29 cellular contexts compared by ENCODE assay signal in genomic region chr7:141526115-141526514, GRCh38.
"Had no signal": no experiment of that assay in that cellular context is flagged by ENCODE, and none has a peak within 500 bp of the region (broad histone marks: within the 10 kb centered on the region; RNA-seq: fewer than 3 reads in every experiment).

No MANE protein-coding gene starts in this region.

- H3K9me3 ChIP-seq: colonic mucosa, esophagus muscularis mucosa, esophagus squamous epithelium, gastrocnemius medialis, gastroesophageal sphincter, heart left ventricle, heart right ventricle had no signal

- H3K79me2 ChIP-seq: hepatocyte had no signal

- H3K27ac ChIP-seq: colonic mucosa, coronary artery, dorsolateral prefrontal cortex, epithelial cell of prostate, esophagus muscularis mucosa, esophagus squamous epithelium, foreskin keratinocyte, gastrocnemius medialis, gastroesophageal sphincter, heart left ventricle, heart right ventricle, hepatocyte had no signal

- H2AFZ ChIP-seq: hepatocyte had no signal

- DNase-seq: colonic mucosa; cortex of kidney; dermis blood vessel endothelial cell; dorsolateral prefrontal cortex; effector CD4-positive, alpha-beta T cell; effector CD8-positive, alpha-beta T cell; effector memory CD4-positive, alpha-beta T cell; effector memory CD8-positive, alpha-beta T cell; endodermal cell; erythroblast; esophagus squamous epithelium; foreskin fibroblast; foreskin keratinocyte; foreskin melanocyte; gastrocnemius medialis; glutamatergic neuron; head of caudate nucleus; heart left ventricle; heart right ventricle had no signal

- H3K36me3 ChIP-seq: colonic mucosa, esophagus muscularis mucosa, esophagus squamous epithelium, gastrocnemius medialis, gastroesophageal sphincter, heart left ventricle, heart right ventricle had no signal

- H3K4me3 ChIP-seq: colonic mucosa, coronary artery, dorsolateral prefrontal cortex, esophagus muscularis mucosa, esophagus squamous epithelium, gastrocnemius medialis, gastroesophageal sphincter, heart left ventricle, heart right ventricle, hepatocyte had no signal

- FAIRE-seq: colon, endometrium, endothelial cell of umbilical vein, frontal cortex had no signal

- H3K4me2 ChIP-seq: hepatocyte had no signal

- H3K27me3 ChIP-seq: colonic mucosa, dorsolateral prefrontal cortex, esophagus squamous epithelium, foreskin keratinocyte, gastrocnemius medialis, heart left ventricle, heart right ventricle, hepatocyte had no signal

- ATAC-seq: effector memory CD8-positive, alpha-beta T cell; esophagus mucosa; foreskin keratinocyte; gastrocnemius medialis; gastroesophageal sphincter; heart left ventricle; heart right ventricle had no signal

- H3K4me1 ChIP-seq: colonic mucosa, esophagus muscularis mucosa, esophagus squamous epithelium, foreskin keratinocyte, gastrocnemius medialis, gastroesophageal sphincter, heart left ventricle, heart right ventricle had no signal
